In the genomic region with DNA sequence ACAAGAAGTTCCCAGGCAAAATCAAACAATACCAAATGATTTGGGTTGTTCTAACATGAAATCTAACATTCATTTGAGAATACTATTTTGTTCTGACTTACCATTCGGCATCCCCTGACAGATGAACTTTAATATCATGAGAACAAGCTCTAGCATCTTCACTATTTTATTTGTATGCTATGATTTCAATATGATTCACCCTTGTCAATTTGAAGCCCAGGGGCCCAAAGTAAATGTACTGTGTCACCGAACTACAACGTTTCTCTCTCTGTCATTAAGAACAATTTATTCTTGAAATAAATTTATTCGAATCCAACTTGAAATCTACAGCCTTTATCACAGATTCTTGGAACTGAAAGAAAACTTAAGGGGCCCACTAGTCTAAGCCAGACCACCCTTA, we compare ENCODE assay signal across 19 cellular contexts.
"Had no signal": no experiment of that assay in that cellular context is flagged by ENCODE, and none has a peak within 500 bp of the region (broad histone marks: within the 10 kb centered on the region; RNA-seq: fewer than 3 reads in every experiment).

No MANE protein-coding gene starts in this region.

- H3K4me3 Mint-ChIP-seq: naive B cell; stimulated activated memory B cell treated with anti-CD40 and anti-IgM and Interleukin-4, amounts not matched to agents 10 μg/mL and 1 μg/mL and 100 μg/mL, for 72 hours had no signal

- H3K27me3 ChIP-seq: gastrocnemius medialis, sigmoid colon, suprapubic skin, transverse colon, upper lobe of right lung, uterus had no signal

- H3K27me3 Mint-ChIP-seq: stimulated activated memory B cell treated with anti-CD40 and anti-IgM and Interleukin-4, amounts not matched to agents 10 μg/mL and 1 μg/mL and 100 μg/mL, for 72 hours had no signal

- H3K36me3 Mint-ChIP-seq: stimulated activated memory B cell treated with anti-CD40 and anti-IgM and Interleukin-4, amounts not matched to agents 10 μg/mL and 1 μg/mL and 100 μg/mL, for 72 hours had no signal

- H3K4me3 ChIP-seq: dorsolateral prefrontal cortex, gastrocnemius medialis, lower lobe of right lung, prostate gland, sigmoid colon, suprapubic skin, transverse colon, upper lobe of right lung, uterus had no signal

- H3K4me1 ChIP-seq: gastrocnemius medialis, lower lobe of right lung, prostate gland, sigmoid colon, suprapubic skin, transverse colon, upper lobe of right lung, uterus had no signal

- H3K27ac Mint-ChIP-seq: naive B cell; stimulated activated memory B cell treated with anti-CD40 and anti-IgM and Interleukin-4, amounts not matched to agents 10 μg/mL and 1 μg/mL and 100 μg/mL, for 72 hours had no signal

- H3K4me1 Mint-ChIP-seq: naive B cell had no signal

- DNase-seq: dorsolateral prefrontal cortex; effector CD4-positive, alpha-beta T cell; gastrocnemius medialis; left ventricle myocardium superior; lower lobe of right lung; naive B cell; right cardiac atrium; sigmoid colon; stimulated activated CD4-positive, alpha-beta T cell treated with anti-CD3 and anti-CD28 coated beads, Interleukin-2, amount 100 ng/mL, for 24 hours; stimulated activated CD4-positive, alpha-beta T cell treated with anti-CD3 and anti-CD28 coated beads, Interleukin-4, amount 100 ng/mL, for 24 hours; transverse colon; upper lobe of right lung had no signal

- H3K9me3 ChIP-seq: gastrocnemius medialis, lower lobe of right lung, prostate gland, sigmoid colon, suprapubic skin, transverse colon, upper lobe of right lung, uterus had no signal

- ATAC-seq: gastrocnemius medialis, left ventricle myocardium superior, lower lobe of right lung, right cardiac atrium, upper lobe of right lung had no signal

- H3K9me3 Mint-ChIP-seq: natural killer cell treated with Interleukin-12 subunit alpha and Interleukin-12 subunit beta and Interleukin-15 and Interleukin-18, amount 100 ng/mL, for 72 hours had no signal

- FAIRE-seq: colon, keratinocyte had no signal

- H3K27ac ChIP-seq: dorsolateral prefrontal cortex, gastrocnemius medialis, lower lobe of right lung, prostate gland, sigmoid colon, suprapubic skin, transverse colon, upper lobe of right lung had no signal

- H3K36me3 ChIP-seq: gastrocnemius medialis, lower lobe of right lung, prostate gland, sigmoid colon, suprapubic skin, transverse colon, upper lobe of right lung, uterus had no signal
